In genomic region chr16:58563775-58564174, GRCh38 we compare ENCODE assay signal across 23 cellular contexts. TPM values are rescaled to one million over a fixed set of nuclear protein-coding genes. Genes with fewer than 3 reads are reported as not detected.
DNase-seq lines count a peak whose midpoint lies in the region; ATAC-seq and TF ChIP-seq lines count a peak whose summit lies in the region.
"Had no signal": no experiment of that assay in that cellular context is flagged by ENCODE, and none has a peak within 500 bp of the region (broad histone marks: within the 10 kb centered on the region; RNA-seq: fewer than 3 reads in every experiment).

No MANE protein-coding gene starts in this region.

- H3K9me2 ChIP-seq in GM23338 (ENCODE audit: insufficient read depth), result no peaks in the 10 kb centered on the region
- no peaks in the 10 kb centered on the region for H3K9me2 ChIP-seq in PC-9 (ENCODE audit: insufficient read depth)

- no TSS peak for BruUV-seq in PC-9 (replicated peaks; lab: Mats Ljungman, UMichigan)

- H3K36me3 Mint-ChIP-seq in GM23338 (ENCODE audit: low read depth), result peaks cover 63% of the 10 kb centered on the region

- H3K4me3 Mint-ChIP-seq in GM23338, result no peak overlapping the region
- H3K4me3 Mint-ChIP-seq: activated naive CD8-positive, alpha-beta T cell treated with anti-CD3 and anti-CD28 coated beads, Interleukin-2, amount 10 ng/mL, durations not matched to agents 7 days and 5 days; activated T-helper 17 cell treated with anti-CD3 and anti-CD28 coated beads, Interleukin-2, amount 50 U/mL, for 72 hours; immature natural killer cell had no signal

- TF ChIP-seq CTCF in GM23338 (conservative IDR thresholded peaks at IDR 0.05; ENCODE audit: low read depth in 2 of 2) (0 out of 4 replicates have a peak, but pooled peaks of 1 of the 2 experiments have one; percentile 24), PC-9 (conservative IDR thresholded peaks at IDR 0.05) (no peak), fibroblast of the aortic adventitia (IDR thresholded peaks at IDR 0.05; ENCODE audit: insufficient read depth, low read length) (peak; percentile 8)

- H3K27ac Mint-ChIP-seq in GM23338, result no peak overlapping the region
- H3K27ac Mint-ChIP-seq: activated naive CD8-positive, alpha-beta T cell treated with anti-CD3 and anti-CD28 coated beads, Interleukin-2, amount 10 ng/mL, durations not matched to agents 7 days and 5 days had no signal

- H3K4me3 ChIP-seq in GM23338, result no peak overlapping the region
- no peak overlapping the region for H3K4me3 ChIP-seq in PC-9
- no peak overlapping the region for H3K4me3 ChIP-seq in fibroblast of the aortic adventitia (ENCODE audit: low read depth, low read length)
- H3K4me3 ChIP-seq: skin epidermis had no signal

- H3F3A ChIP-seq in GM23338 (replicated peaks; ENCODE audit: low read depth) (no peaks in the 10 kb centered on the region), PC-9 (ENCODE audit: insufficient read depth, low read depth) (peaks cover 45% of the 10 kb centered on the region)

- no peaks in the 10 kb centered on the region for H3K27me3 ChIP-seq in GM23338 (ENCODE audit: insufficient read depth)
- no peaks in the 10 kb centered on the region for H3K27me3 ChIP-seq in PC-9 (ENCODE audit: insufficient read depth, low read depth)

- H3K4me1 ChIP-seq in GM23338 (ENCODE audit: insufficient read depth) (no peaks in the 10 kb centered on the region), PC-9 (replicated peaks; ENCODE audit: insufficient read depth) (peaks cover 13% of the 10 kb centered on the region)

- H3K27ac ChIP-seq in GM23338 (ENCODE audit: low read depth) (no peak overlapping the region), PC-9 (peak overlapping the region; percentile 13; the same call in 1 of the 2 replicates)
- H3K27ac ChIP-seq: skin epidermis had no signal

- peak; percentile 5 for DNase-seq in DMS53 (lab: John Stamatoyannopoulos, UW)
- no peak for DNase-seq in DMS53 treated with DMSO at 0.1 percent for 48 hours (lab: John Stamatoyannopoulos, UW; ENCODE audit: unreplicated experiment)
- DNase-seq in GM23338 (ENCODE audit: low spot score), result peak; percentile 17
- no peak for DNase-seq in PC-9
- no peak for DNase-seq in fibroblast of the aortic adventitia (ENCODE audit: low read depth)
- no peak for DNase-seq in NCI-H510A (lab: John Stamatoyannopoulos, UW)
- no peak for DNase-seq in germinal center (ENCODE audit: low spot score)
- DNase-seq: 8988T; activated CD4-positive, alpha-beta T cell treated with anti-CD3 and anti-CD28 coated beads, Interleukin-2, amount 50 U/mL, for 1 hour; activated naive CD8-positive, alpha-beta T cell treated with anti-CD3 and anti-CD28 coated beads, Interleukin-2, amount 10 ng/mL, durations not matched to agents 7 days and 5 days; cerebellar nuclear complex; DMS79 treated with DMSO at 0.1 percent for 48 hours; hippocampal formation; immature natural killer cell; NCI-H1694; NCI-H524 treated with DMSO at 0.1 percent for 48 hours; occipital lobe; stimulated activated CD4-positive, alpha-beta T cell treated with anti-CD3 and anti-CD28 coated beads, Interleukin-1b, Interleukin-23, amount 100 ng/mL, for 48 hours; T1000 had no signal

- peaks cover 3% of the 10 kb centered on the region for H3K27me3 Mint-ChIP-seq in GM23338 (ENCODE audit: insufficient read depth, low read depth, poor library complexity)
- H3K27me3 Mint-ChIP-seq: activated naive CD8-positive, alpha-beta T cell treated with anti-CD3 and anti-CD28 coated beads, Interleukin-2, amount 10 ng/mL, durations not matched to agents 7 days and 5 days; activated T-helper 17 cell treated with anti-CD3 and anti-CD28 coated beads, Interleukin-2, amount 50 U/mL, for 72 hours had no signal

- H3K4me1 Mint-ChIP-seq in GM23338, result no peaks in the 10 kb centered on the region
- H3K4me1 Mint-ChIP-seq: activated T-helper 17 cell treated with anti-CD3 and anti-CD28 coated beads, Interleukin-2, amount 50 U/mL, for 72 hours had no signal

- POLR2A ChIA-PET in PC-9 (lab: Charles Lee; ENCODE audit: unreplicated experiment), result no interaction called here

- H3K36me3 ChIP-seq in GM23338 (ENCODE audit: insufficient read depth), result peaks cover 37% of the 10 kb centered on the region
- peaks cover 29% of the 10 kb centered on the region for H3K36me3 ChIP-seq in PC-9 (ENCODE audit: low read depth)

- H3K9me3 ChIP-seq in PC-9 (ENCODE audit: insufficient read depth, low read depth), result no peaks in the 10 kb centered on the region

- no peak for ATAC-seq in GM23338
- no peak for ATAC-seq in GM21528 (IDR thresholded peaks at IDR 0.05; ENCODE audit: low FRiP score, unreplicated experiment)
- ATAC-seq: activated T-helper 17 cell treated with anti-CD3 and anti-CD28 coated beads, Interleukin-2, amount 50 U/mL, for 72 hours; left lobe of liver had no signal

- H2AFZ ChIP-seq in GM23338 (no peak overlapping the region), PC-9 (no peak overlapping the region)

- CTCF ChIA-PET in PC-9 (lab: Charles Lee), result interaction anchor here (0.6 kb wide), 1 partner anchor 97 kb away, joined by 4 read pairs; no protein-coding TSS in a partner anchor

- H4K20me1 ChIP-seq in GM23338 (replicated peaks; ENCODE audit: insufficient read depth) (peaks cover 35% of the 10 kb centered on the region), PC-9 (ENCODE audit: insufficient read depth) (peaks cover 63% of the 10 kb centered on the region)

- intact Hi-C loops in PC-9 (cut with micrococcal nuclease; ENCODE audit: unreplicated experiment), result no loop called here

- H3K79me2 ChIP-seq in GM23338 (replicated peaks; ENCODE audit: insufficient read depth) (peaks cover 76% of the 10 kb centered on the region), PC-9 (ENCODE audit: low read depth) (peaks cover 36% of the 10 kb centered on the region)

- H3K4me2 ChIP-seq in GM23338, result no peak overlapping the region
- H3K4me2 ChIP-seq in PC-9, result no peak overlapping the region

- no peaks in the 10 kb centered on the region for H3K9me3 Mint-ChIP-seq in GM23338
- H3K9me3 Mint-ChIP-seq: activated naive CD8-positive, alpha-beta T cell treated with anti-CD3 and anti-CD28 coated beads, Interleukin-2, amount 10 ng/mL, durations not matched to agents 7 days and 5 days; activated T-helper 17 cell treated with anti-CD3 and anti-CD28 coated beads, Interleukin-2, amount 50 U/mL, for 72 hours; immature natural killer cell had no signal

TF ChIP-seq in GM23338, 12 proteins besides CTCF, POLR2A, EP300 and RAD21:
- no peak for TF ChIP-seq EZH2phosphoT487 (IDR thresholded peaks at IDR 0.05; ENCODE audit: unreplicated experiment)
- no peak for TF ChIP-seq STAT1 (IDR thresholded peaks at IDR 0.05; ENCODE audit: unreplicated experiment)
TF ChIP-seq in GM23338: peak in this region for 0.

RNA-seq across cellular contexts. Expression of gene SETD6, which starts 48.5 kb away (rescaled TPM):
- total RNA-seq in GM23338 (2014; rRNA removed; shearing (Covaris generic)), result 54.0 and 61.3 TPM in 2 replicates
- 33.7 and 39.7 TPM in 2 replicates for polyA plus RNA-seq in GM23338 (2016; fragmentation: Nextera tagmentation; extraction: Ambion mirVana)
- total RNA-seq in PC-9 (2021) (19.2 and 21.4 TPM in 2 replicates), fibroblast of the aortic adventitia (ENCODE audit: low replicate concordance) (11.7 and 19.9 TPM in 2 replicates)

Comparison
In these comparisons a context has a peak if more than half of its experiments do, and no peak if none do; other contexts are left out.
1. DNase-seq: peak in DMS53 (single experiment) and GM23338 (single experiment); none in DMS53 treated with DMSO at 0.1 percent for 48 hours (single experiment), PC-9 (0 of 2), fibroblast of the aortic adventitia (single experiment), NCI-H510A (single experiment) and germinal center (single experiment).